In genomic region chr18:12325726-12326245, GRCh38 we compare ENCODE assay signal across 16 cellular contexts. TPM values are rescaled to one million over a fixed set of nuclear protein-coding genes. Genes with fewer than 3 reads are reported as not detected.
DNase-seq lines count a peak whose midpoint lies in the region; ATAC-seq and TF ChIP-seq lines count a peak whose summit lies in the region.
"Had no signal": no experiment of that assay in that cellular context is flagged by ENCODE, and none has a peak within 500 bp of the region (broad histone marks: within the 10 kb centered on the region; RNA-seq: fewer than 3 reads in every experiment).

No MANE protein-coding gene starts in this region.

- no peak overlapping the region for H3K14ac ChIP-seq in neuronal stem cell (ENCODE audit: low read length)

- TF ChIP-seq CTCF in Caco-2 (IDR thresholded peaks at IDR 0.05; ENCODE audit: insufficient read depth in 1 of 2, low read depth in 1 of 2, low read length in 1 of 2, severe bottlenecking in 1 of 2, unreplicated experiment in 1 of 2), result no peak
- TF ChIP-seq CTCF in GM23338 (conservative IDR thresholded peaks at IDR 0.05; ENCODE audit: low read depth in 2 of 2), result no peak
- TF ChIP-seq CTCF in mammary epithelial cell (conservative IDR thresholded peaks at IDR 0.05 in 1 of 2, IDR thresholded peaks at IDR 0.05 in 1 of 2; ENCODE audit: extremely low read depth in 1 of 2, insufficient read depth in 1 of 2, low read depth in 1 of 2, low read length in 2 of 2), result no peak

- H3K79me2 ChIP-seq in GM23338 (replicated peaks; ENCODE audit: insufficient read depth), result peaks cover 39% of the 10 kb centered on the region
- H3K79me2 ChIP-seq in mammary epithelial cell (ENCODE audit: insufficient read depth, low read length), result peaks cover 56% of the 10 kb centered on the region

- H3K27ac Mint-ChIP-seq in Caco-2 (ENCODE audit: unreplicated experiment) (no peak overlapping the region), GM23338 (no peak overlapping the region)

- in situ Hi-C loops in mammary epithelial cell (cut with MboI; ENCODE audit: low sequenced_read_pairs in 2 of 2), result no loop called here

- no peaks in the 10 kb centered on the region for H3K27me3 ChIP-seq in Caco-2 (replicated peaks; ENCODE audit: control insufficient read depth, insufficient read depth, low read length)
- H3K27me3 ChIP-seq in GM23338 (ENCODE audit: insufficient read depth), result no peaks in the 10 kb centered on the region
- H3K27me3 ChIP-seq in mammary epithelial cell (ENCODE audit: insufficient read depth, low read length), result no peaks in the 10 kb centered on the region
- H3K27me3 ChIP-seq in neuronal stem cell (ENCODE audit: control insufficient read depth in 3 of 3, insufficient read depth in 3 of 3, low read depth in 1 of 3, low read length in 3 of 3), result no peaks in the 10 kb centered on the region

- H3K36me3 ChIP-seq in Caco-2 (ENCODE audit: control insufficient read depth, insufficient read depth, low read length), result peaks cover 11% of the 10 kb centered on the region
- peaks cover 13% of the 10 kb centered on the region for H3K36me3 ChIP-seq in GM23338 (ENCODE audit: insufficient read depth)
- H3K36me3 ChIP-seq in mammary epithelial cell (ENCODE audit: insufficient read depth, low read length), result peaks cover 48% of the 10 kb centered on the region
- H3K36me3 ChIP-seq in neuronal stem cell (replicated peaks in 1 of 2; ENCODE audit: control insufficient read depth in 2 of 2, insufficient read depth in 2 of 2, low read length in 2 of 2), result peaks cover 36 to 91% of the 10 kb centered on the region in 2 donors

- peaks cover 5% of the 10 kb centered on the region for H4K20me1 ChIP-seq in GM23338 (replicated peaks; ENCODE audit: insufficient read depth)
- peaks cover 22% of the 10 kb centered on the region for H4K20me1 ChIP-seq in mammary epithelial cell (ENCODE audit: insufficient read depth, low read length)

- DNase-seq in Caco-2 (no peak), GM23338 (ENCODE audit: low spot score) (no peak), mammary epithelial cell (no peak), neuronal stem cell (ENCODE audit: low spot score) (no peak), T-helper 9 cell (no peak)
- DNase-seq: ACHN, AML-193, EL, H7, MV-4-11, NCI-H1417, NCI-H187 treated with DMSO at 0.1 percent for 48 hours, OCI-M1 had no signal

- H3K36me3 Mint-ChIP-seq in Caco-2 (ENCODE audit: insufficient read depth, unreplicated experiment), result peaks cover 88% of the 10 kb centered on the region
- peaks cover 74% of the 10 kb centered on the region for H3K36me3 Mint-ChIP-seq in GM23338 (ENCODE audit: low read depth)

- peak overlapping the region; percentile 93 for H3K23ac ChIP-seq in neuronal stem cell (ENCODE audit: low read depth, low read length, poor library complexity)

- H3K4me1 Mint-ChIP-seq in Caco-2 (ENCODE audit: low read depth, unreplicated experiment), result no peaks in the 10 kb centered on the region
- peaks cover 7% of the 10 kb centered on the region; the same call in 2 of the 3 replicates for H3K4me1 Mint-ChIP-seq in GM23338

- H3K9me3 ChIP-seq in Caco-2 (no peaks in the 10 kb centered on the region), mammary epithelial cell (replicated peaks; ENCODE audit: insufficient read depth, low read length) (no peaks in the 10 kb centered on the region), neuronal stem cell (replicated peaks in 1 of 2; ENCODE audit: control insufficient read depth in 2 of 2, insufficient read depth in 1 of 2, low read depth in 1 of 2, low read length in 2 of 2) (peaks cover 0 to 5% of the 10 kb centered on the region in 2 donors)

- H3F3A ChIP-seq in GM23338 (replicated peaks; ENCODE audit: low read depth), result peaks cover 25% of the 10 kb centered on the region

- BruUV-seq in Caco-2 (replicated peaks; lab: Mats Ljungman, UMichigan), result TSS peak; percentile 69
- BruUV-seq in mammary epithelial cell (replicated peaks; lab: Mats Ljungman, UMichigan), result TSS peak; percentile 65

- H3K4me3 Mint-ChIP-seq in Caco-2 (ENCODE audit: unreplicated experiment) (no peak overlapping the region), GM23338 (no peak overlapping the region)
- H3K4me3 Mint-ChIP-seq: CD14-positive monocyte had no signal

- intact Hi-C loops in Caco-2 (cut with micrococcal nuclease; ENCODE audit: unreplicated experiment), result no loop called here
- intact Hi-C loops in mammary epithelial cell (cut with micrococcal nuclease), result loop anchor here (5.0 kb wide), 1 partner anchor 332 kb away; the partner anchor contains the start of gene SPIRE1

- H3K18ac ChIP-seq in neuronal stem cell (ENCODE audit: low read length), result no peak overlapping the region

- H3K4ac ChIP-seq in neuronal stem cell (ENCODE audit: low read length), result no peak overlapping the region

- H3K27me3 Mint-ChIP-seq in Caco-2 (ENCODE audit: insufficient read depth, unreplicated experiment), result no peaks in the 10 kb centered on the region
- no peaks in the 10 kb centered on the region for H3K27me3 Mint-ChIP-seq in GM23338 (ENCODE audit: insufficient read depth, low read depth, poor library complexity)

- H2BK12ac ChIP-seq in neuronal stem cell (ENCODE audit: low read length), result no peak overlapping the region

- H2BK5ac ChIP-seq in neuronal stem cell (ENCODE audit: low read length), result no peak overlapping the region

- H2AK5ac ChIP-seq in neuronal stem cell (ENCODE audit: low read depth, low read length), result no peak overlapping the region

- H3K4me3 ChIP-seq in Caco-2 (ENCODE audit: low read depth, low read length) (no peak overlapping the region), GM23338 (no peak overlapping the region), mammary epithelial cell (replicated peaks in 1 of 3; ENCODE audit: insufficient read depth in 1 of 3, low read depth in 2 of 3, low read length in 3 of 3) (no peak overlapping the region), neuronal stem cell (ENCODE audit: low read length in 2 of 2) (peak overlapping the region in 1 of 2 donors; percentile 53)

- H3K79me1 ChIP-seq in neuronal stem cell (ENCODE audit: low read depth, low read length), result peaks cover 3% of the 10 kb centered on the region

- H3K9me3 Mint-ChIP-seq in Caco-2 (ENCODE audit: unreplicated experiment) (no peaks in the 10 kb centered on the region), GM23338 (no peaks in the 10 kb centered on the region)

- H3K4me2 ChIP-seq in GM23338, result no peak overlapping the region
- H3K4me2 ChIP-seq in mammary epithelial cell (ENCODE audit: insufficient read depth, low read depth, low read length), result no peak overlapping the region
- H3K4me2 ChIP-seq in neuronal stem cell (ENCODE audit: insufficient read depth, low read length, poor library complexity, severe bottlenecking), result no peak overlapping the region

- H4K91ac ChIP-seq in neuronal stem cell (ENCODE audit: low read depth, low read length, poor library complexity), result no peak overlapping the region

- H3K27ac ChIP-seq in GM23338 (ENCODE audit: low read depth) (no peak overlapping the region), mammary epithelial cell (ENCODE audit: insufficient read depth, low read depth, low read length) (no peak overlapping the region), neuronal stem cell (replicated peaks; ENCODE audit: low read length) (no peak overlapping the region)

- H2AFZ ChIP-seq in GM23338 (no peak overlapping the region), mammary epithelial cell (ENCODE audit: low read depth, low read length) (no peak overlapping the region), neuronal stem cell (ENCODE audit: low read length) (no peak overlapping the region)

- no peaks in the 10 kb centered on the region for H3K9me2 ChIP-seq in GM23338 (ENCODE audit: insufficient read depth)

- H2BK15ac ChIP-seq in neuronal stem cell (ENCODE audit: low read length), result no peak overlapping the region

- POLR2A ChIA-PET in Caco-2 (lab: Charles Lee), result no interaction called here

- no peak overlapping the region for H4K8ac ChIP-seq in neuronal stem cell (ENCODE audit: low read depth, low read length)

- ATAC-seq in GM23338 (no peak), HG02840 (IDR thresholded peaks at IDR 0.05; ENCODE audit: low FRiP score, unreplicated experiment) (no peak), GM18858 (IDR thresholded peaks at IDR 0.05; ENCODE audit: unreplicated experiment) (no peak)

- WGBS in mammary epithelial cell (ENCODE audit: low coverage, missing lambda C conversion rate), result 96% methylated on average over 3 of the region's 29 CpGs
- WGBS in neuronal stem cell (ENCODE audit: extremely low coverage in 2 of 2, insufficient read length in 2 of 2, insufficient replicate concordance in 1 of 2), 2 donors, result no CpG with 5 or more reads among the region's 29 CpGs

- no peak overlapping the region for H2BK120ac ChIP-seq in neuronal stem cell (ENCODE audit: low read depth, low read length)

- dilution Hi-C loops in mammary epithelial cell (cut with HindIII; ENCODE audit: low sequenced_read_pairs), result loop anchor here (10.0 kb wide), 1 partner anchor 279 kb away; no protein-coding TSS in a partner anchor

- H3K9ac ChIP-seq in mammary epithelial cell (ENCODE audit: insufficient read depth, low read length) (no peak overlapping the region), neuronal stem cell (ENCODE audit: low read depth, low read length, poor library complexity) (peak overlapping the region; percentile 70)

- H3K4me1 ChIP-seq in Caco-2, result no peaks in the 10 kb centered on the region
- no peaks in the 10 kb centered on the region; the same call in 1 of the 2 replicates for H3K4me1 ChIP-seq in GM23338 (ENCODE audit: insufficient read depth)
- peaks cover 3% of the 10 kb centered on the region for H3K4me1 ChIP-seq in mammary epithelial cell (ENCODE audit: insufficient read depth, low read length)
- H3K4me1 ChIP-seq in neuronal stem cell (ENCODE audit: control insufficient read depth in 2 of 2, insufficient read depth in 1 of 2, low read depth in 1 of 2, low read length in 2 of 2), result peaks cover 0 to 4% of the 10 kb centered on the region in 2 donors

- CTCF ChIA-PET in Caco-2 (lab: Charles Lee) (no interaction called here), mammary epithelial cell (lab: Charles Lee; ENCODE audit: low non-redundant PET) (no interaction called here)

TF ChIP-seq in GM23338, 12 proteins besides CTCF, POLR2A, EP300 and RAD21:
- TF ChIP-seq POLR2AphosphoS5 (IDR thresholded peaks at IDR 0.05; ENCODE audit: low read depth), result 0 out of 2 replicates have a peak, but pooled peaks have one; percentile 17
- no peak for TF ChIP-seq NANOG (IDR thresholded peaks at IDR 0.05; ENCODE audit: borderline replicate concordance)
TF ChIP-seq in GM23338: peak in this region for 1.

RNA-seq across cellular contexts. Expression of gene TUBB6, which starts 17.7 kb away (rescaled TPM):
- total RNA-seq in Caco-2 (2022), result 138 and 149 TPM in 2 replicates
- total RNA-seq in GM23338 (2014; rRNA removed; shearing (Covaris generic)), result 282 and 329 TPM in 2 replicates
- 136 and 148 TPM in 2 replicates for polyA plus RNA-seq in GM23338 (2016; fragmentation: Nextera tagmentation; extraction: Ambion mirVana)
- total RNA-seq in mammary epithelial cell, result 1,000 to 10,000 TPM in 1 of 2 donors, 100 to 1,000 TPM in 1; 522 to 1,295 TPM
- 1,680 TPM for polyA plus RNA-seq in mammary epithelial cell
- polyA minus RNA-seq in mammary epithelial cell, result 684 TPM
- 91.0 TPM for polyA plus RNA-seq in neuronal stem cell (2013, experiment 1 of 2)
- 86.1 TPM for polyA plus RNA-seq in neuronal stem cell (2013, experiment 2 of 2)

RNA-seq across cellular contexts. Expression of gene AFG3L2, which starts 51.2 kb away (rescaled TPM):
- total RNA-seq in Caco-2 (2022) (69.8 and 72.0 TPM in 2 replicates), mammary epithelial cell (10 to 100 TPM; 50.5 to 55.8 TPM)
- 94.9 and 105 TPM in 2 replicates for total RNA-seq in GM23338 (2014; rRNA removed; shearing (Covaris generic))
- polyA plus RNA-seq in GM23338 (2016; fragmentation: Nextera tagmentation; extraction: Ambion mirVana) (47.5 and 50.3 TPM in 2 replicates), mammary epithelial cell (34.8 TPM)
- 47.1 TPM for polyA minus RNA-seq in mammary epithelial cell
- 21.0 TPM for polyA plus RNA-seq in neuronal stem cell (2013, experiment 1 of 2)
- polyA plus RNA-seq in neuronal stem cell (2013, experiment 2 of 2), result 20.1 TPM
